Comparison of ENCODE assay signal across 8 cellular contexts in genomic region chr11:112227471-112227870, GRCh38. TPM values are rescaled to one million over a fixed set of nuclear protein-coding genes. Genes with fewer than 3 reads are reported as not detected.
DNase-seq lines count a peak whose midpoint lies in the region; ATAC-seq and TF ChIP-seq lines count a peak whose summit lies in the region.

No MANE protein-coding gene starts in this region.

- peaks cover 31% of the 10 kb centered on the region for H3K36me3 Mint-ChIP-seq in CD4-positive, CD25-positive, alpha-beta regulatory T cell

- no peak for TF ChIP-seq EP300 in neural cell (conservative IDR thresholded peaks at IDR 0.05; ENCODE audit: poor library complexity, severe bottlenecking)

- no peak for TF ChIP-seq RAD21 in neural cell (conservative IDR thresholded peaks at IDR 0.05)

- no peak overlapping the region for H2AFZ ChIP-seq in neural cell (ENCODE audit: low read depth, low read length)

- no peaks in the 10 kb centered on the region for H3K9me3 ChIP-seq in CD4-positive, CD25-positive, alpha-beta regulatory T cell (ENCODE audit: control insufficient read depth in 2 of 2, low read length in 2 of 2)
- H3K9me3 ChIP-seq in NT2/D1 (ENCODE audit: insufficient read depth, low read length) (no peaks in the 10 kb centered on the region), neural cell (ENCODE audit: low read length) (no peaks in the 10 kb centered on the region)
- no peaks in the 10 kb centered on the region for H3K9me3 ChIP-seq in effector memory CD4-positive, alpha-beta T cell (ENCODE audit: control insufficient read depth, low read length)

- H4K20me1 ChIP-seq in neural cell (ENCODE audit: insufficient read depth): no peaks in the 10 kb centered on the region

- H3F3A ChIP-seq in neural cell (ENCODE audit: insufficient read depth, low read length, poor library complexity, severe bottlenecking): no peaks in the 10 kb centered on the region

- H3K27ac Mint-ChIP-seq in CD4-positive, CD25-positive, alpha-beta regulatory T cell: peak overlapping the region; percentile 97 to 99 (median 98)

- no peak for ATAC-seq in CD4-positive, CD25-positive, alpha-beta regulatory T cell (ENCODE audit: low read depth in 2 of 2)
- no peak for ATAC-seq in HG03460 (IDR thresholded peaks at IDR 0.05; ENCODE audit: unreplicated experiment)
- no peak for ATAC-seq in GM21717 (IDR thresholded peaks at IDR 0.05; ENCODE audit: unreplicated experiment)

- H3K9ac ChIP-seq in NT2/D1 (ENCODE audit: insufficient read length, low read depth) (peak overlapping the region; percentile 93), neural cell (ENCODE audit: low read length) (peak overlapping the region; percentile 89)

- no peaks in the 10 kb centered on the region for H3K9me3 Mint-ChIP-seq in CD4-positive, CD25-positive, alpha-beta regulatory T cell

- H3K36me3 ChIP-seq in CD4-positive, CD25-positive, alpha-beta regulatory T cell (ENCODE audit: control insufficient read depth, insufficient read depth, low read length): peaks cover 25% of the 10 kb centered on the region
- peaks cover 37% of the 10 kb centered on the region for H3K36me3 ChIP-seq in NT2/D1 (ENCODE audit: insufficient read depth, insufficient read length, low read length)
- peaks cover 8% of the 10 kb centered on the region for H3K36me3 ChIP-seq in effector memory CD4-positive, alpha-beta T cell (ENCODE audit: control insufficient read depth, insufficient read depth, low read length)
- H3K36me3 ChIP-seq in neural cell (ENCODE audit: insufficient read depth, low read length): no peaks in the 10 kb centered on the region

- peaks cover 15% of the 10 kb centered on the region for H3K4me1 ChIP-seq in CD4-positive, CD25-positive, alpha-beta regulatory T cell (ENCODE audit: control insufficient read depth, insufficient read depth, low read length, poor library complexity, severe bottlenecking)
- H3K4me1 ChIP-seq in NT2/D1 (ENCODE audit: insufficient read depth, insufficient read length): no peaks in the 10 kb centered on the region
- H3K4me1 ChIP-seq in effector memory CD4-positive, alpha-beta T cell (ENCODE audit: control insufficient read depth, insufficient read depth, low read length, poor library complexity, severe bottlenecking): peaks cover 14% of the 10 kb centered on the region

- H3K4me1 Mint-ChIP-seq in CD4-positive, CD25-positive, alpha-beta regulatory T cell: peaks cover 16 to 43% (median 18%) of the 10 kb centered on the region in 4 donors

- no peaks in the 10 kb centered on the region for H3K27me3 ChIP-seq in CD4-positive, CD25-positive, alpha-beta regulatory T cell (ENCODE audit: control insufficient read depth, insufficient read depth, low read length)
- no peaks in the 10 kb centered on the region for H3K27me3 ChIP-seq in NT2/D1 (ENCODE audit: insufficient read depth, insufficient read length)
- H3K27me3 ChIP-seq in effector memory CD4-positive, alpha-beta T cell (replicated peaks; ENCODE audit: control insufficient read depth, insufficient read depth, low read length, poor library complexity, severe bottlenecking): no peaks in the 10 kb centered on the region
- no peaks in the 10 kb centered on the region for H3K27me3 ChIP-seq in neural cell (ENCODE audit: insufficient read depth, low read depth, low read length)

- H3K4me3 Mint-ChIP-seq in CD4-positive, CD25-positive, alpha-beta regulatory T cell: peak overlapping the region; percentile 94 to 96 (median 94)

- H3K4me3 ChIP-seq in CD4-positive, CD25-positive, alpha-beta regulatory T cell (ENCODE audit: low read depth, low read length): peak overlapping the region; percentile 87
- peak overlapping the region; percentile 86 for H3K4me3 ChIP-seq in NT2/D1 (ENCODE audit: insufficient read length, low read depth)
- peak overlapping the region; percentile 87 for H3K4me3 ChIP-seq in effector memory CD4-positive, alpha-beta T cell (ENCODE audit: insufficient read depth, low read depth, low read length, poor library complexity, severe bottlenecking)
- peak overlapping the region; percentile 88 for H3K4me3 ChIP-seq in neural cell (ENCODE audit: low read length)

- no peak overlapping the region for H3K27ac ChIP-seq in CD4-positive, CD25-positive, alpha-beta regulatory T cell (ENCODE audit: insufficient read depth, low read length, poor library complexity, severe bottlenecking)
- H3K27ac ChIP-seq in effector memory CD4-positive, alpha-beta T cell (ENCODE audit: insufficient read depth, low read length, poor library complexity, severe bottlenecking): no peak overlapping the region
- H3K27ac ChIP-seq in neural cell (ENCODE audit: low read length): peak overlapping the region; percentile 91

- H3K27me3 Mint-ChIP-seq in CD4-positive, CD25-positive, alpha-beta regulatory T cell: no peaks in the 10 kb centered on the region

- TF ChIP-seq CTCF in neural cell (IDR thresholded peaks at IDR 0.05; ENCODE audit: poor library complexity, severe bottlenecking): no peak

- H3K79me2 ChIP-seq in neural cell (replicated peaks; ENCODE audit: insufficient read depth, low read length): peaks cover 27% of the 10 kb centered on the region

- H3K9me2 ChIP-seq in neural cell (ENCODE audit: insufficient read depth, low read length): no peaks in the 10 kb centered on the region

- peak overlapping the region; percentile 74 for H3K4me2 ChIP-seq in neural cell (ENCODE audit: low read length)

- DNase-seq in CD4-positive, CD25-positive, alpha-beta regulatory T cell: no peak
- DNase-seq in NT2/D1 (ENCODE audit: low read depth, low spot score): no peak
- DNase-seq in effector memory CD4-positive, alpha-beta T cell: no peak
- no peak for DNase-seq in HK-2 (ENCODE audit: unreplicated experiment)
- DNase-seq in retina: no peak

TF ChIP-seq in neural cell, 6 proteins besides CTCF, POLR2A, EP300 and RAD21:
- TF ChIP-seq REST (IDR thresholded peaks at IDR 0.05; ENCODE audit: borderline replicate concordance) (no peak), TAF1 (IDR thresholded peaks at IDR 0.05; ENCODE audit: low read depth) (no peak), EZH2 (IDR thresholded peaks at IDR 0.05; ENCODE audit: borderline replicate concordance, insufficient read depth, low read length, poor library complexity, severe bottlenecking) (no peak), SMC3 (conservative IDR thresholded peaks at IDR 0.05; ENCODE audit: poor library complexity) (no peak), MXI1 (conservative IDR thresholded peaks at IDR 0.05; ENCODE audit: poor library complexity, severe bottlenecking) (no peak), POLR2AphosphoS5 (IDR thresholded peaks at IDR 0.05) (no peak)

RNA-seq across cellular contexts. Expression of gene PTS, which starts 1.2 kb away (rescaled TPM):
- 71.5 TPM for total RNA-seq in CD4-positive, CD25-positive, alpha-beta regulatory T cell
- polyA plus RNA-seq in CD4-positive, CD25-positive, alpha-beta regulatory T cell: 10 to 100 TPM in 2 of 4 donors, 1 to 10 TPM in 2; 7.1 to 12.0 (median 10.4) TPM
- polyA plus RNA-seq in neural cell: 134 and 160 TPM in 2 replicates
- 34.3 and 55.8 TPM in 2 replicates for polyA minus RNA-seq in neural cell

RNA-seq across cellular contexts. Expression of gene PLET1, which starts 33.2 kb away (rescaled TPM):
- total RNA-seq in CD4-positive, CD25-positive, alpha-beta regulatory T cell: not detected
- polyA plus RNA-seq in CD4-positive, CD25-positive, alpha-beta regulatory T cell: not detected
- not detected in 2 replicates for polyA plus RNA-seq in neural cell
- not detected in 2 replicates for polyA minus RNA-seq in neural cell

RNA-seq across cellular contexts. Expression of gene BCO2, which starts 52.2 kb away (rescaled TPM):
- 0.81 TPM for total RNA-seq in CD4-positive, CD25-positive, alpha-beta regulatory T cell
- polyA plus RNA-seq in CD4-positive, CD25-positive, alpha-beta regulatory T cell: not detected
- polyA plus RNA-seq in neural cell: 6.7 and 7.4 TPM in 2 replicates
- polyA minus RNA-seq in neural cell: 5.1 and 11.3 TPM in 2 replicates

Comparison
In these comparisons a context has a peak if more than half of its experiments do, and no peak if none do; other contexts are left out.
1. RNA of gene PTS, which starts 1.2 kb away (polyA plus RNA-seq): 134 to 160 TPM in neural cell; 7.1 to 12.0 TPM in CD4-positive, CD25-positive, alpha-beta regulatory T cell; every median in the first group is over 10 times any median in the second.
2. Peak in every context shown above with its lines, with median percentiles within 50 percentile points of each other: H3K4me3 ChIP-seq.